ENCODE assay signal across 5 cellular contexts in the genomic region with DNA sequence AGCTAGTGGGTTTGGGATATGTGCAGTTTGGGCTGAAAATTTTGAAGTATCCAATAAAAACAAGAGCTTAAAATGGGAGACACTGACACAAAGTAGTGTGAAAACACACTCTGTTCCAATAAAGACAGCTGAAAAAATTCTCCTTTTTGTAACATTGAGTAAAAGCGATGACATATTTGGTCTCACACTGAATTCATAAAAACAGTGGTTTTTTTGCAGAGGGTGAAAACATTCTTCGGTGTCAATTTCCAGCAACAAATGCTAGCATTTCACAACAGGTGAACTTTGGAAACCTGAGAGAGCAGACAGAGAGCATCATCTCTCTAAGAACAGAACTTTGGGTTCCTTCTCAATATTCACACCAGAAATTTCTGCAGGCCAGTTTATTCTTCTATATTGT.
"Had no signal": no experiment of that assay in that cellular context is flagged by ENCODE, and none has a peak within 500 bp of the region (broad histone marks: within the 10 kb centered on the region; RNA-seq: fewer than 3 reads in every experiment).

No MANE protein-coding gene starts in this region.

- DNase-seq: IMR-90, KBM-7 had no signal

- ATAC-seq: HepG2, K562 had no signal

- H3K4me3 ChIP-seq: K562 had no signal

- H3K27ac ChIP-seq: HL-60 had no signal
